8 cellular contexts compared by ENCODE assay signal in the genomic region with DNA sequence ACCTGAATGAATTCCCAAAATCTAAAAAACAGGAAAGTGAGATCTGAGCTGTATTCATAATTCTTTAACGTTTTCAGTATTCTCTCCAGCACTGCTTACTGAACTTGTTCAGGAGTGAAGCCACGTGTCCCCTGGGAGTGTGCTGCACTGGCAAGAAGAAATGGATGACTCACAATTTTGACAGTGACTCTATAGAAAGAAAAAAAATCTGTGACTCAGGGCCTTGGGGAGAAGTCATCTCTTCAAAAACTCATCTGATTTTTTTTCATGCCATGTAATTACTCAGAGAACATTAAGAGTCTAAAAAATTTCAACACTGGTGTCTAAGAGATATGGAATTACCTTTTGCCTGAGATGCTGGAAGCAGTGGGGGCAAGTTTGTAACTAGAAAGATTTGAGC. TPM values are rescaled to one million over a fixed set of nuclear protein-coding genes. Genes with fewer than 3 reads are reported as not detected.
A peak's percentile ranks its signal among the peaks of the same experiment; 100 is the strongest.
DNase-seq lines count a peak whose midpoint lies in the region; ATAC-seq and TF ChIP-seq lines count a peak whose summit lies in the region.

No MANE protein-coding gene starts in this region.

- H3K9me3 Mint-ChIP-seq in effector memory CD8-positive, alpha-beta T cell, result peaks cover 0 to 2% of the 10 kb centered on the region in 2 donors

- H3K36me3 ChIP-seq in psoas muscle (ENCODE audit: insufficient read depth in 1 of 2, low read depth in 1 of 2), result no peaks in the 10 kb centered on the region

- no peaks in the 10 kb centered on the region for H3K36me3 Mint-ChIP-seq in effector memory CD8-positive, alpha-beta T cell (ENCODE audit: insufficient read depth)

- H3K4me1 ChIP-seq in psoas muscle, result no peaks in the 10 kb centered on the region

- intact Hi-C loops in psoas muscle (cut with DNase I), result no loop called here

- ATAC-seq in GM18520 (IDR thresholded peaks at IDR 0.05; ENCODE audit: unreplicated experiment) (peak; percentile 85), psoas muscle (peak in 3 of 4 donors; percentile 43 to 59 (median 57))
- no peak for ATAC-seq in effector memory CD8-positive, alpha-beta T cell (replicated peaks)

- H3K27me3 ChIP-seq in psoas muscle (ENCODE audit: insufficient read depth in 3 of 3, low read length in 2 of 3), result peaks cover 0 to 2% (median 0%) of the 10 kb centered on the region in 3 donors

- H3K4me3 Mint-ChIP-seq in effector memory CD8-positive, alpha-beta T cell, result no peak overlapping the region

- DNase-seq in M059J (ENCODE audit: low read depth) (peak; percentile 97), cardiac fibroblast (ENCODE audit: low read depth in 2 of 2) (peak; percentile 78 to 97), psoas muscle (peak in 1 of 2 donors; percentile 31), T-helper 1 cell (no peak), NK-92 (lab: John Stamatoyannopoulos, UW; ENCODE audit: unreplicated experiment) (no peak)
- no peak for DNase-seq in effector memory CD8-positive, alpha-beta T cell
- DNase-seq in activated naive CD4-positive, alpha-beta T cell treated with Interleukin-2 at 50 U/mL for 16 hours, result no peak

- H3K4me3 ChIP-seq in cardiac fibroblast (replicated peaks in 1 of 2; ENCODE audit: low read depth in 2 of 2, low read length in 2 of 2) (no peak overlapping the region), psoas muscle (no peak overlapping the region)

- H3K9me3 ChIP-seq in psoas muscle, result no peaks in the 10 kb centered on the region

- TF ChIP-seq CTCF in cardiac fibroblast (IDR thresholded peaks at IDR 0.05; ENCODE audit: low read depth, low read length), result no peak
- no peak for TF ChIP-seq CTCF in psoas muscle (IDR thresholded peaks at IDR 0.05)

- H3K27ac Mint-ChIP-seq in effector memory CD8-positive, alpha-beta T cell, result no peak overlapping the region

- WGBS in psoas muscle, 3 donors, result 17 to 23% (median 19%) methylated on average over 2 of the region's 2 CpGs

- H3K4me1 Mint-ChIP-seq in effector memory CD8-positive, alpha-beta T cell (ENCODE audit: low read depth in 2 of 2), result no peaks in the 10 kb centered on the region

- peaks cover 35% of the 10 kb centered on the region in 2 donors for H3K27me3 Mint-ChIP-seq in effector memory CD8-positive, alpha-beta T cell

- no peak overlapping the region for H3K27ac ChIP-seq in psoas muscle

RNA-seq across cellular contexts. Expression of gene ANKEF1, which starts 39.7 kb away (rescaled TPM):
- total RNA-seq in M059J (2014; rRNA removed; shearing (Covaris generic)), result 4.5 and 6.3 TPM in 2 replicates
- total RNA-seq in psoas muscle, result 1 to 10 TPM; 1.1 to 2.7 (median 1.7) TPM
- polyA plus RNA-seq in psoas muscle, result 1 to 10 TPM in 2 of 3 donors, under 1 TPM in 1; 0.52 to 1.3 (median 1.3) TPM

Comparison
In these comparisons a context has a peak if more than half of its experiments do, and no peak if none do; other contexts are left out.
1. DNase-seq: peak in M059J (single experiment) and cardiac fibroblast (2 of 2); none in T-helper 1 cell (0 of 5), NK-92 (single experiment), effector memory CD8-positive, alpha-beta T cell (0 of 3) and activated naive CD4-positive, alpha-beta T cell treated with Interleukin-2 at 50 U/mL for 16 hours (single experiment).